11 cellular contexts compared by ENCODE assay signal in genomic region chr11:11987503-11988022, GRCh38. TPM values are rescaled to one million over a fixed set of nuclear protein-coding genes. Genes with fewer than 3 reads are reported as not detected.
A peak's percentile ranks its signal among the peaks of the same experiment; 100 is the strongest.
DNase-seq lines count a peak whose midpoint lies in the region; ATAC-seq, FAIRE-seq and TF ChIP-seq lines count a peak whose summit lies in the region.
"Had no signal": no experiment of that assay in that cellular context is flagged by ENCODE, and none has a peak within 500 bp of the region (broad histone marks: within the 10 kb centered on the region; RNA-seq: fewer than 3 reads in every experiment).

No MANE protein-coding gene starts in this region.

- FAIRE-seq in endothelial cell of umbilical vein (lab: Jason Lieb, UNC): peak; percentile 59
- FAIRE-seq: frontal cortex had no signal

- 92 to 95% methylated on average over 1 of the region's 1 CpG for WGBS in sigmoid colon, 2 donors

- H3K4me3 ChIP-seq in endothelial cell of umbilical vein (replicated peaks in 1 of 3; ENCODE audit: insufficient read depth in 1 of 3, low read depth in 1 of 3, low read length in 3 of 3) (no peak overlapping the region), sigmoid colon (no peak overlapping the region)
- H3K4me3 ChIP-seq: BLaER1 treated with 17β-estradiol and CSF1 and Interleukin-3, amounts not matched to agents 10 nM and 100 nM had no signal

- DNase-seq in NCI-H748 (lab: John Stamatoyannopoulos, UW; ENCODE audit: unreplicated experiment) (peak; percentile 10), NCI-H748 treated with DMSO at 0.1 percent for 48 hours (lab: John Stamatoyannopoulos, UW) (no peak), OCI-M1 (lab: John Stamatoyannopoulos, UW) (peak; percentile 22), endothelial cell of umbilical vein (ENCODE audit: low read depth, low spot score) (peak; percentile 78), sigmoid colon (no peak)
- DNase-seq: NCI-H1092 had no signal

- H3K36me3 ChIP-seq in endothelial cell of umbilical vein (ENCODE audit: control insufficient read depth in 2 of 2, extremely low read depth in 1 of 2, insufficient read depth in 2 of 2, low read length in 2 of 2): peaks cover 0 to 6% of the 10 kb centered on the region in 2 experiments
- H3K36me3 ChIP-seq in sigmoid colon: no peaks in the 10 kb centered on the region
- H3K36me3 ChIP-seq: BLaER1 treated with 17β-estradiol and CSF1 and Interleukin-3, amounts not matched to agents 10 nM and 100 nM had no signal

- H3K27ac ChIP-seq in endothelial cell of umbilical vein (ENCODE audit: insufficient read depth, low read depth, low read length) (peak overlapping the region; percentile 75), sigmoid colon (peak overlapping the region in 3 of 4 donors; percentile 19 to 43 (median 25))
- H3K27ac ChIP-seq: BLaER1 treated with 17β-estradiol and CSF1 and Interleukin-3, amounts not matched to agents 10 nM and 100 nM had no signal

- BruUV-seq in endothelial cell of umbilical vein (replicated peaks; lab: Mats Ljungman, UMichigan): TSS peak; percentile 71

- no peak for ATAC-seq in HG02588 (IDR thresholded peaks at IDR 0.05; ENCODE audit: unreplicated experiment)
- no peak for ATAC-seq in HG03378 (IDR thresholded peaks at IDR 0.05; ENCODE audit: unreplicated experiment)
- ATAC-seq in HG02678 (IDR thresholded peaks at IDR 0.05; ENCODE audit: unreplicated experiment): no peak

- peak overlapping the region; percentile 67 for H3K4me2 ChIP-seq in endothelial cell of umbilical vein (ENCODE audit: insufficient read depth, low read length)

- H4K20me1 ChIP-seq in endothelial cell of umbilical vein (replicated peaks; ENCODE audit: control insufficient read depth, extremely low read depth, insufficient read depth, low read length): no peaks in the 10 kb centered on the region
- H4K20me1 ChIP-seq: BLaER1 treated with 17β-estradiol and CSF1 and Interleukin-3, amounts not matched to agents 10 nM and 100 nM had no signal

- H3K4me1 ChIP-seq in endothelial cell of umbilical vein (ENCODE audit: control insufficient read depth, extremely low read depth, insufficient read depth, low read length) (peaks cover 43% of the 10 kb centered on the region), sigmoid colon (peaks cover 0 to 41% (median 27%) of the 10 kb centered on the region in 4 donors)

- H3K9me1 ChIP-seq in endothelial cell of umbilical vein (replicated peaks; ENCODE audit: control insufficient read depth, extremely low read depth, insufficient read depth, low read length): no peaks in the 10 kb centered on the region

- H3K9me3 ChIP-seq in endothelial cell of umbilical vein (replicated peaks; ENCODE audit: control insufficient read depth, insufficient read depth, low read length) (no peaks in the 10 kb centered on the region), sigmoid colon (no peaks in the 10 kb centered on the region)

- H3K27me3 ChIP-seq in endothelial cell of umbilical vein (ENCODE audit: control insufficient read depth in 2 of 2, insufficient read depth in 2 of 2, low read length in 2 of 2) (no peaks in the 10 kb centered on the region), sigmoid colon (no peaks in the 10 kb centered on the region)
- H3K27me3 ChIP-seq: BLaER1 treated with 17β-estradiol and CSF1 and Interleukin-3, amounts not matched to agents 10 nM and 100 nM had no signal

- H3K9ac ChIP-seq in endothelial cell of umbilical vein (replicated peaks; ENCODE audit: extremely low read depth, insufficient read depth, low read length): peak overlapping the region; percentile 69
- H3K9ac ChIP-seq: BLaER1 treated with 17β-estradiol and CSF1 and Interleukin-3, amounts not matched to agents 10 nM and 100 nM had no signal

- dilution Hi-C loops in endothelial cell of umbilical vein (cut with MboI; ENCODE audit: extremely low pct_ligation_motif_present, low sequenced_read_pairs): no loop called here

- no peaks in the 10 kb centered on the region for H3K79me2 ChIP-seq in endothelial cell of umbilical vein (ENCODE audit: control insufficient read depth, insufficient read depth, low read length)

- peak in 1 of 2 donors; percentile 36 for TF ChIP-seq CTCF in endothelial cell of umbilical vein (IDR thresholded peaks at IDR 0.05; ENCODE audit: extremely low read depth in 1 of 2, insufficient read depth in 1 of 2, low read depth in 1 of 2, low read length in 2 of 2)
- TF ChIP-seq CTCF in sigmoid colon (IDR thresholded peaks at IDR 0.05): peak in 1 of 4 experiments; percentile 21

- H2AFZ ChIP-seq in endothelial cell of umbilical vein (ENCODE audit: low read depth, low read length): peak overlapping the region; percentile 31

- peak; percentile 57 for TF ChIP-seq POLR2A in endothelial cell of umbilical vein (IDR thresholded peaks at IDR 0.05; ENCODE audit: low read depth, low read length)
- no peak for TF ChIP-seq POLR2A in sigmoid colon (IDR thresholded peaks at IDR 0.05)

- TF ChIP-seq EP300 in sigmoid colon (IDR thresholded peaks at IDR 0.05): no peak

- POLR2A ChIA-PET in endothelial cell of umbilical vein (lab: Charles Lee): interaction anchor here (0.5 to 1.0 kb wide), 2 partner anchors 8 to 794 kb away, joined by 3 to 4 read pairs; no protein-coding TSS in a partner anchor

- CTCF ChIA-PET in endothelial cell of umbilical vein (lab: Charles Lee): interaction anchor here (0.6 to 1.8 kb wide), 10 partner anchors 9 to 298 kb away, joined by 3 to 17 read pairs (median 4); partner anchors contain the start of gene DKK3

- intact Hi-C loops in endothelial cell of umbilical vein (cut with micrococcal nuclease) (loop anchor here (1.0 kb wide), 3 partner anchors 8 to 57 kb away; no protein-coding TSS in a partner anchor), sigmoid colon (cut with DNase I) (no loop called here)

TF ChIP-seq in endothelial cell of umbilical vein, 7 proteins besides CTCF, POLR2A, EP300 and RAD21:
- TF ChIP-seq MYC (IDR thresholded peaks at IDR 0.05; ENCODE audit: low read depth, low read length): peak; percentile 85
- TF ChIP-seq POLR2AphosphoS5 (IDR thresholded peaks at IDR 0.05; ENCODE audit: insufficient read depth, low read depth, low read length): peak; percentile 68
- TF ChIP-seq FOS (IDR thresholded peaks at IDR 0.05; ENCODE audit: borderline replicate concordance, insufficient read depth, low read length): peak; percentile 34
- peak; percentile 21 for TF ChIP-seq JUN (IDR thresholded peaks at IDR 0.05; ENCODE audit: borderline replicate concordance, insufficient read depth, insufficient read length, low read depth)
- TF ChIP-seq, protein P1, sequence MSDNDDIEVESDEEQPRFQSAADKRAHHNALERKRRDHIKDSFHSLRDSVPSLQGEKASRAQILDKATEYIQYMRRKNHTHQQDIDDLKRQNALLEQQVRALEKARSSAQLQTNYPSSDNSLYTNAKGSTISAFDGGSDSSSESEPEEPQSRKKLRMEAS (IDR thresholded peaks at IDR 0.05; ENCODE audit: insufficient read depth, insufficient read length): peak; percentile 54
- TF ChIP-seq GATA2 (IDR thresholded peaks at IDR 0.05; ENCODE audit: insufficient read depth, insufficient read length, low read depth, low read length): no peak
- no peak for TF ChIP-seq EZH2 (IDR thresholded peaks at IDR 0.05; ENCODE audit: borderline replicate concordance, low read depth, low read length, severe bottlenecking)

RNA-seq across cellular contexts. Expression of gene DKK3, which starts 20.9 kb away (rescaled TPM):
- total RNA-seq in endothelial cell of umbilical vein: 131 and 165 TPM in 2 replicates
- polyA plus RNA-seq in endothelial cell of umbilical vein: 335 and 365 TPM in 2 replicates
- polyA plus RNA-seq in endothelial cell of umbilical vein (2011; cell fraction: cytosol; rRNA removed): 311 and 362 TPM in 2 replicates
- 162 and 176 TPM in 2 replicates for polyA plus RNA-seq in endothelial cell of umbilical vein (2011; cell fraction: nucleus; rRNA removed)
- 151 and 203 TPM in 2 replicates for polyA plus RNA-seq in endothelial cell of umbilical vein (2012)
- polyA minus RNA-seq in endothelial cell of umbilical vein: 287 and 327 TPM in 2 replicates
- not detected for polyA minus RNA-seq in endothelial cell of umbilical vein (2011; cell fraction: cytosol; rRNA and poly(A)+ RNA removed)
- polyA minus RNA-seq in endothelial cell of umbilical vein (2011; cell fraction: nucleus; rRNA and poly(A)+ RNA removed): 67.8 and 100 TPM in 2 replicates
- 100 to 1,000 TPM in 2 of 4 donors, 10 to 100 TPM in 2; 83.6 to 181 (median 95.0) TPM for total RNA-seq in sigmoid colon
- polyA plus RNA-seq in sigmoid colon: 10 to 100 TPM in 1 of 3 donors, 1 to 10 TPM in 2; 6.0 to 15.2 (median 9.0) TPM

Comparison
In these comparisons a context has a peak if more than half of its experiments do, and no peak if none do; other contexts are left out.
1. DNase-seq: peak in NCI-H748 (single experiment), OCI-M1 (single experiment) and endothelial cell of umbilical vein (single experiment); none in NCI-H748 treated with DMSO at 0.1 percent for 48 hours (single experiment) and sigmoid colon (single experiment).